29 cellular contexts compared by ENCODE assay signal in genomic region chr10:15652757-15653156, GRCh38.
"Had no signal": no experiment of that assay in that cellular context is flagged by ENCODE, and none has a peak within 500 bp of the region (broad histone marks: within the 10 kb centered on the region; RNA-seq: fewer than 3 reads in every experiment).

No MANE protein-coding gene starts in this region.

- H3K36me3 ChIP-seq: gastrocnemius medialis, neural progenitor cell, pancreas, right atrium auricular region had no signal

- H3K9me3 ChIP-seq: gastrocnemius medialis, mucosa of descending colon, pancreas, right atrium auricular region had no signal

- H3K9me3 Mint-ChIP-seq: dendritic cell treated with granulocyte-macrophage colony-stimulating factor and Interleukin-4, amounts not matched to agents 40 ng/mL and 50 ng/mL, for 4 days; endodermal cell; memory B cell; mesothelial cell of epicardium; neural progenitor cell had no signal

- H3K27ac ChIP-seq: epithelial cell of prostate, gastrocnemius medialis, neural progenitor cell, pancreas, right atrium auricular region had no signal

- H3K4me1 ChIP-seq: gastrocnemius medialis, neural progenitor cell, pancreas, right atrium auricular region had no signal

- H3K27me3 Mint-ChIP-seq: dendritic cell treated with granulocyte-macrophage colony-stimulating factor and Interleukin-4, amounts not matched to agents 40 ng/mL and 50 ng/mL, for 4 days; memory B cell; progenitor cell of endocrine pancreas had no signal

- H3K4me1 Mint-ChIP-seq: memory B cell, naive B cell, neural progenitor cell had no signal

- H3K27me3 ChIP-seq: gastrocnemius medialis, neural progenitor cell, right atrium auricular region had no signal

- DNase-seq: central memory CD4-positive, alpha-beta T cell; effector CD8-positive, alpha-beta T cell; endodermal cell; gastrocnemius medialis; head of caudate nucleus; kidney; naive B cell; nucleus accumbens; pancreas; stimulated activated CD4-positive, alpha-beta T cell treated with anti-CD3 and anti-CD28 coated beads, Interleukin-12 subunit alpha, Interleukin-12 subunit beta, amount 100 ng/mL, for 4 hours; stimulated activated CD4-positive, alpha-beta T cell treated with anti-CD3 and anti-CD28 coated beads, Interleukin-1b, Interleukin-23, amount 100 ng/mL, for 48 hours; stimulated activated CD4-positive, alpha-beta T cell treated with anti-CD3 and anti-CD28 coated beads, Interleukin-4, amount 100 ng/mL, for 1 hour; stimulated activated CD8-positive, alpha-beta memory T cell treated with anti-CD3 and anti-CD28 coated beads, Interleukin-4, amount 100 ng/mL, for 48 hours; stimulated activated naive CD4-positive, alpha-beta T cell treated with Interleukin-2 at 50 U/mL for 16 hours; trophoblast cell had no signal

- H3K36me3 Mint-ChIP-seq: memory B cell; mesothelial cell of epicardium; naive B cell; natural killer cell treated with Interleukin-12 subunit alpha and Interleukin-12 subunit beta and Interleukin-15 and Interleukin-18, amount 100 ng/mL, for 72 hours; neural progenitor cell had no signal

- H3K27ac Mint-ChIP-seq: dendritic cell treated with granulocyte-macrophage colony-stimulating factor and Interleukin-4, amounts not matched to agents 40 ng/mL and 50 ng/mL, for 4 days; endodermal cell; memory B cell; natural killer cell treated with Interleukin-12 subunit alpha and Interleukin-12 subunit beta and Interleukin-15 and Interleukin-18, amount 100 ng/mL, for 72 hours; neural progenitor cell; progenitor cell of endocrine pancreas had no signal

- H3K4me3 Mint-ChIP-seq: dendritic cell treated with granulocyte-macrophage colony-stimulating factor and Interleukin-4, amounts not matched to agents 40 ng/mL and 50 ng/mL, for 4 days; endodermal cell; memory B cell; mesothelial cell of epicardium; naive B cell; natural killer cell treated with Interleukin-12 subunit alpha and Interleukin-12 subunit beta and Interleukin-15 and Interleukin-18, amount 100 ng/mL, for 72 hours; neural progenitor cell had no signal

- ATAC-seq: esophagus mucosa, gastrocnemius medialis, left lobe of liver, mucosa of descending colon, pancreas, sciatic nerve had no signal

- H3K4me3 ChIP-seq: gastrocnemius medialis, lung, mucosa of descending colon, neural progenitor cell, pancreas, right atrium auricular region, smooth muscle cell had no signal
